ENCODE assay signal across 13 cellular contexts in the genomic region with DNA sequence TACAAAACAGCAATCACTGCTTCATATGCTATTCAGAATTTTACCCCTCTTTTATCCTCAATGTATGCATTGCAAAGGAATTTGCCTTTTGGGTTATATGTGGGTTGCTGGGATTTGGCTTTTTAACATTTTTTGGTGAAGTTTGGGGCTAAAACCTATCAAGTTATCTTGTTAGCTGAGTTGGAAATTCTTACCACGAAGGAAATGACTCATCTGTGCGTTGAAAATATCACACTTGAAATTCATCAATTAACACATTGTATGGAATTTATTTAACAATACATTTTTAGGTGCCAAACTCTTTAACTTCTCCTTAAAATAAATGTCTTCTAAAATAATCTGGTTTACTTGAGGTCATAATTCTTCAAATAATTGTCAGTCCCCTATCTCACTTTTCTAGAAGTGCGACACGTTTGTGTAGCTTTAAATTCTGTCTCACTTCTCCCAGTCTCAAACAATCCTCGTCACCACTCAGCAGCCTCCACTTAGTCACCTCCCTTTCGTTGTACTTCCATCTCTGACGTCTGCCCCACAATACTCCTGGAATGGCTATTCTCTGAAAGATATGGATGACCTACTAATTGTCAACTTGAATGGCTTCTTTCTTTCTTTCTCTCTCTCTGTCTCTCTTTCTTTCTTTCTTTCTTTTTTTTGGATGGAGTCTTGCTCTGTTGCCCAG.
"Had no signal": no experiment of that assay in that cellular context is flagged by ENCODE, and none has a peak within 500 bp of the region (broad histone marks: within the 10 kb centered on the region; RNA-seq: fewer than 3 reads in every experiment).

No MANE protein-coding gene starts in this region.

- ATAC-seq: mucosa of descending colon, natural killer cell, sciatic nerve had no signal

- H3K27ac ChIP-seq: esophagus muscularis mucosa, prostate gland had no signal

- H3K27me3 ChIP-seq: esophagus muscularis mucosa had no signal

- DNase-seq: activated naive CD4-positive, alpha-beta T cell treated with anti-CD3 and anti-CD28 coated beads, Interleukin-2, amount 10 ng/mL, durations not matched to agents 7 days and 5 days; cerebellar nuclear complex; foreskin fibroblast; head of caudate nucleus; mammary epithelial cell; mucosa of descending colon; natural killer cell; nucleus accumbens; stimulated activated CD4-positive, alpha-beta T cell treated with anti-CD3 and anti-CD28 coated beads, Interleukin-12 subunit alpha, Interleukin-12 subunit beta, amount 100 ng/mL, for 4 hours; stimulated activated naive CD4-positive, alpha-beta T cell treated with Interleukin-2 at 50 U/mL for 16 hours had no signal

- H3K4me1 ChIP-seq: esophagus muscularis mucosa, prostate gland had no signal

- H3K9me3 ChIP-seq: esophagus muscularis mucosa, mucosa of descending colon, prostate gland had no signal

- H3K36me3 ChIP-seq: esophagus muscularis mucosa, prostate gland had no signal

- H3K4me3 ChIP-seq: esophagus muscularis mucosa, mucosa of descending colon, prostate gland had no signal
